ENCODE assay signal across 8 cellular contexts in genomic region chr19:5904302-5905071, GRCh38. TPM values are rescaled to one million over a fixed set of nuclear protein-coding genes. Genes with fewer than 3 reads are reported as not detected.
DNase-seq lines count a peak whose midpoint lies in the region; ATAC-seq and TF ChIP-seq lines count a peak whose summit lies in the region.

VMAC (plus strand) TSS chr19:5904872; CDS start chr19:5904891, 19 bp downstream.

- no peaks in the 10 kb centered on the region for H3F3A ChIP-seq in Loucy (ENCODE audit: low read depth)

- ATAC-seq in RWPE2 (ENCODE audit: low read depth) = peak; percentile 87
- ATAC-seq in natural killer cell treated with Interleukin-12 subunit alpha and Interleukin-12 subunit beta and Interleukin-15 and Interleukin-18, amount 100 ng/mL, for 72 hours = peak; percentile 89 to 90

- H3K4me1 ChIP-seq in Loucy (ENCODE audit: insufficient read depth, low read length, poor library complexity, severe bottlenecking) (peaks cover 18% of the 10 kb centered on the region), RWPE2 (ENCODE audit: insufficient read depth, poor library complexity, severe bottlenecking) (peaks cover 3% of the 10 kb centered on the region)

- no peaks in the 10 kb centered on the region for H3K27me3 Mint-ChIP-seq in natural killer cell treated with Interleukin-12 subunit alpha and Interleukin-12 subunit beta and Interleukin-15 and Interleukin-18, amount 100 ng/mL, for 72 hours

- peaks cover 26% of the 10 kb centered on the region for H4K20me1 ChIP-seq in Loucy (ENCODE audit: insufficient read depth, low read length, poor library complexity, severe bottlenecking)

- no peaks in the 10 kb centered on the region for H3K9me3 Mint-ChIP-seq in natural killer cell treated with Interleukin-12 subunit alpha and Interleukin-12 subunit beta and Interleukin-15 and Interleukin-18, amount 100 ng/mL, for 72 hours

- H3K4me1 Mint-ChIP-seq in natural killer cell treated with Interleukin-12 subunit alpha and Interleukin-12 subunit beta and Interleukin-15 and Interleukin-18, amount 100 ng/mL, for 72 hours (ENCODE audit: low read depth in 2 of 2) = peaks cover 23% of the 10 kb centered on the region in 2 donors

- H3K27me3 ChIP-seq in H7 (ENCODE audit: control insufficient read depth, insufficient read depth, low read length) = no peaks in the 10 kb centered on the region
- no peaks in the 10 kb centered on the region for H3K27me3 ChIP-seq in Loucy (ENCODE audit: insufficient read depth, low read length, poor library complexity, severe bottlenecking)
- no peaks in the 10 kb centered on the region for H3K27me3 ChIP-seq in RWPE2 (ENCODE audit: insufficient read depth, poor library complexity, severe bottlenecking)

- H3K79me2 ChIP-seq in Loucy (ENCODE audit: insufficient read depth, low read length) = peaks cover 38% of the 10 kb centered on the region

- peak within 1 kb of the TSS; percentile 96 to 97 for H3K27ac Mint-ChIP-seq in natural killer cell treated with Interleukin-12 subunit alpha and Interleukin-12 subunit beta and Interleukin-15 and Interleukin-18, amount 100 ng/mL, for 72 hours

- peak within 1 kb of the TSS; percentile 82 for H3K4me2 ChIP-seq in Loucy (ENCODE audit: low read depth, low read length, poor library complexity, severe bottlenecking)

- H3K36me3 ChIP-seq in H7 (replicated peaks; ENCODE audit: control insufficient read depth, insufficient read depth, low read length) (peaks cover 1% of the 10 kb centered on the region), Loucy (ENCODE audit: insufficient read depth, low read length) (no peaks in the 10 kb centered on the region), RWPE2 (ENCODE audit: low read depth) (peaks cover 14% of the 10 kb centered on the region)

- no peaks in the 10 kb centered on the region for H3K9me3 ChIP-seq in Loucy (ENCODE audit: insufficient read depth, low read depth, low read length)
- no peaks in the 10 kb centered on the region for H3K9me3 ChIP-seq in RWPE2 (ENCODE audit: severe bottlenecking)

- H3K9ac ChIP-seq in Loucy (ENCODE audit: low read depth, low read length, poor library complexity, severe bottlenecking) = peak within 1 kb of the TSS; percentile 95

- H3K27ac ChIP-seq in RWPE2 (ENCODE audit: poor library complexity, severe bottlenecking) = peak within 1 kb of the TSS; percentile 80

- TF ChIP-seq CTCF in Loucy (conservative IDR thresholded peaks at IDR 0.05; ENCODE audit: low read length) (no peak), RWPE2 (IDR thresholded peaks at IDR 0.05; ENCODE audit: poor library complexity, severe bottlenecking) (no peak), fibroblast of the aortic adventitia (IDR thresholded peaks at IDR 0.05; ENCODE audit: insufficient read depth, low read length) (no peak)

- peak within 1 kb of the TSS; percentile 95 for H3K4me3 Mint-ChIP-seq in natural killer cell treated with Interleukin-12 subunit alpha and Interleukin-12 subunit beta and Interleukin-15 and Interleukin-18, amount 100 ng/mL, for 72 hours

- DNase-seq in ELR (ENCODE audit: low read depth) (peak; percentile 100), H7 (peak; percentile 100), RWPE2 (ENCODE audit: low spot score) (peak; percentile 100), fibroblast of the aortic adventitia (ENCODE audit: low read depth) (peak; percentile 100)
- DNase-seq in activated effector memory CD4-positive, alpha-beta T cell treated with anti-CD3 and anti-CD28 coated beads, Interleukin-2, amount 50 U/mL, for 16 hours = peak; percentile 100
- DNase-seq in natural killer cell treated with Interleukin-12 subunit alpha and Interleukin-12 subunit beta and Interleukin-15 and Interleukin-18, amount 100 ng/mL, for 72 hours (ENCODE audit: low spot score) = peak; percentile 100
- peak; percentile 100 for DNase-seq in stimulated activated naive CD4-positive, alpha-beta T cell treated with Interleukin-2 at 50 U/mL for 16 hours (lab: John Stamatoyannopoulos, UW)

- H3K9me2 ChIP-seq in Loucy (replicated peaks; ENCODE audit: low read depth, low read length) = no peaks in the 10 kb centered on the region

- H3K4me3 ChIP-seq in H7 (ENCODE audit: insufficient read depth, low read depth, low read length) (peak within 1 kb of the TSS; percentile 96), Loucy (ENCODE audit: low read length, poor library complexity, severe bottlenecking) (peak within 1 kb of the TSS; percentile 95), RWPE2 (ENCODE audit: severe bottlenecking) (peak within 1 kb of the TSS; percentile 97), fibroblast of the aortic adventitia (ENCODE audit: low read depth, low read length) (peak within 1 kb of the TSS; percentile 99)

- H2AFZ ChIP-seq in Loucy (ENCODE audit: low read length) = peak within 1 kb of the TSS; percentile 95

- no peaks in the 10 kb centered on the region for H3K36me3 Mint-ChIP-seq in natural killer cell treated with Interleukin-12 subunit alpha and Interleukin-12 subunit beta and Interleukin-15 and Interleukin-18, amount 100 ng/mL, for 72 hours

RNA-seq across cellular contexts. Expression of gene VMAC, which starts in this region (rescaled TPM):
- total RNA-seq in H7 (2014; rRNA removed; shearing (Covaris generic)) = 2.1 and 3.5 TPM in 2 replicates
- 3.2 and 5.6 TPM in 2 replicates for total RNA-seq in fibroblast of the aortic adventitia (ENCODE audit: low replicate concordance)
- 1 to 10 TPM; 4.4 to 6.7 TPM for total RNA-seq in natural killer cell treated with Interleukin-12 subunit alpha and Interleukin-12 subunit beta and Interleukin-15 and Interleukin-18, amount 100 ng/mL, for 72 hours

Comparison
In these comparisons a context has a peak if more than half of its experiments do, and no peak if none do; other contexts are left out.
1. Peak in every context shown above with its lines: DNase-seq, ATAC-seq, H3K4me3 ChIP-seq and H3K27ac ChIP-seq.